Comparison of ENCODE assay signal across 23 cellular contexts in the genomic region with DNA sequence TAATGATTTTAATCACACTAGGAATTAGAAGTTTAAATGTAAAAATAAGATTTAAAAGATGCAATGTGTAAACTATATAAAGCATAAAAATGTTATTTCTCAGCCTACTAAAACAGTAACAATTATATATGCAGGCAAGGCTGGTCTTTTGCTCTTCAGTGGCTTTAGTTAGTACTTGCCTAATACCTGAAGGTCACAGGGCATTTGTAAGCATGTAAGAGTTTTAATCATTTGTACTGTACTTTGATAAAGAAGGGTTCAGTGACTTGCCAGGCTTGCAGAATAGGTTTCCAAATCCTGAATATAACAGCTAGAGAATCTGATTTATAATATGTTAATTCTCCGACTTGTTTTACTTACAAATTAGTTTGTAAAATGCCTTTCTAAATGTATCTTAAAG.
"Had no signal": no experiment of that assay in that cellular context is flagged by ENCODE, and none has a peak within 500 bp of the region (broad histone marks: within the 10 kb centered on the region; RNA-seq: fewer than 3 reads in every experiment).

No MANE protein-coding gene starts in this region.

- H3K36me3 ChIP-seq: neural progenitor cell, neutrophil, suprapubic skin, thoracic aorta had no signal

- H3K4me3 ChIP-seq: lung, neural progenitor cell, psoas muscle, skin epidermis, spleen, suprapubic skin, thoracic aorta, tibial nerve, uterus had no signal

- H3K27ac ChIP-seq: neural progenitor cell, neutrophil, parathyroid adenoma, psoas muscle, skin epidermis, spleen, suprapubic skin, thoracic aorta, tibial nerve, uterus had no signal

- DNase-seq: hippocampal formation; kidney glomerular epithelial cell; left colon; mesendoderm; naive B cell; natural killer cell; nephron progenitor cell; occipital lobe; psoas muscle; spleen; stimulated activated CD4-positive, alpha-beta T cell treated with anti-CD3 and anti-CD28 coated beads, Interleukin-4, amount 100 ng/mL, for 24 hours; stimulated activated naive CD4-positive, alpha-beta T cell; uterus had no signal

- H3K27me3 ChIP-seq: neural progenitor cell, neutrophil, spleen, suprapubic skin, tibial nerve, uterus had no signal

- H3K9me3 ChIP-seq: neutrophil, psoas muscle, suprapubic skin, thoracic aorta, tibial nerve, uterus had no signal

- ATAC-seq: left colon; natural killer cell; psoas muscle; sciatic nerve; stimulated activated effector memory CD8-positive, alpha-beta T cell treated with anti-CD3 and anti-CD28 coated beads, Interleukin-12 subunit alpha, Interleukin-12 subunit beta, amount 100 ng/mL, for 72 hours had no signal

- H3K4me1 ChIP-seq: neural progenitor cell, parathyroid adenoma, psoas muscle, spleen, suprapubic skin, tibial nerve, uterus had no signal
